Comparison of ENCODE assay signal across 12 cellular contexts in genomic region chr11:67731583-67731982, GRCh38. TPM values are rescaled to one million over a fixed set of nuclear protein-coding genes. Genes with fewer than 3 reads are reported as not detected.
DNase-seq lines count a peak whose midpoint lies in the region; ATAC-seq and TF ChIP-seq lines count a peak whose summit lies in the region.
"Had no signal": no experiment of that assay in that cellular context is flagged by ENCODE, and none has a peak within 500 bp of the region (broad histone marks: within the 10 kb centered on the region; RNA-seq: fewer than 3 reads in every experiment).

No MANE protein-coding gene starts in this region.

- H3K27me3 ChIP-seq in CD4-positive, CD25-positive, alpha-beta regulatory T cell (ENCODE audit: control insufficient read depth, insufficient read depth, low read length), result no peaks in the 10 kb centered on the region
- H3K27me3 ChIP-seq in SK-N-SH (ENCODE audit: insufficient read depth) (no peaks in the 10 kb centered on the region), dorsolateral prefrontal cortex (peaks cover 0 to 18% (median 4%) of the 10 kb centered on the region in 45 donors)

- no peaks in the 10 kb centered on the region for H3F3A ChIP-seq in SK-N-SH (replicated peaks; ENCODE audit: insufficient read depth)

- WGBS in SK-N-SH (ENCODE audit: low lambda C conversion rate), result 6% methylated on average over 8 of the region's 14 CpGs

- H3K27ac Mint-ChIP-seq in CD4-positive, CD25-positive, alpha-beta regulatory T cell, result peak overlapping the region in 1 of 3 donors; percentile 81
- H3K27ac Mint-ChIP-seq in naive B cell, result peak overlapping the region in 2 of 6 donors; percentile 52 to 88

- POLR2A ChIA-PET in SK-N-SH (lab: Yijun Ruan, JAX), result no interaction called here

- no peak overlapping the region; the same call in 1 of the 2 replicates for H2AFZ ChIP-seq in SK-N-SH (ENCODE audit: low read depth)

- DNase-seq in CD4-positive, CD25-positive, alpha-beta regulatory T cell, result no peak
- DNase-seq in DMS114 treated with DMSO at 0.1 percent for 48 hours (lab: John Stamatoyannopoulos, UW; ENCODE audit: unreplicated experiment), result peak; percentile 60
- DNase-seq in SK-N-SH, result peak; percentile 34
- no peak for DNase-seq in naive B cell
- DNase-seq in dorsolateral prefrontal cortex, result no peak
- no peak for DNase-seq in COR-L47 (lab: John Stamatoyannopoulos, UW)
- DNase-seq: heart left ventricle, IMR-90, uterus had no signal

- no peaks in the 10 kb centered on the region for H3K9me2 ChIP-seq in SK-N-SH

- H3K4me1 ChIP-seq in CD4-positive, CD25-positive, alpha-beta regulatory T cell (ENCODE audit: control insufficient read depth, insufficient read depth, low read length, poor library complexity, severe bottlenecking), result peaks cover 5% of the 10 kb centered on the region
- H3K4me1 ChIP-seq in SK-N-SH (ENCODE audit: control insufficient read depth in 1 of 2, insufficient read depth in 2 of 2, low read depth in 1 of 2, low read length in 1 of 2), result no peaks in the 10 kb centered on the region
- H3K4me1 ChIP-seq: SJSA1, uterus had no signal

- TF ChIP-seq RAD21 in SK-N-SH (IDR thresholded peaks at IDR 0.05; ENCODE audit: low read length), result no peak

- H3K4me2 ChIP-seq in SK-N-SH, result peak overlapping the region; percentile 90

- no peaks in the 10 kb centered on the region for H3K9me3 ChIP-seq in CD4-positive, CD25-positive, alpha-beta regulatory T cell (ENCODE audit: control insufficient read depth in 2 of 2, low read length in 2 of 2)
- H3K9me3 ChIP-seq in SK-N-SH, result no peaks in the 10 kb centered on the region
- H3K9me3 ChIP-seq: heart left ventricle, SJSA1, uterus had no signal

- H3K4me1 Mint-ChIP-seq in CD4-positive, CD25-positive, alpha-beta regulatory T cell, result peaks cover 0 to 18% (median 9%) of the 10 kb centered on the region in 4 donors
- peaks cover 15 to 23% (median 22%) of the 10 kb centered on the region in 3 donors for H3K4me1 Mint-ChIP-seq in naive B cell

- H3K79me2 ChIP-seq in SK-N-SH (ENCODE audit: insufficient read depth), result no peaks in the 10 kb centered on the region

- TF ChIP-seq EP300 in SK-N-SH (IDR thresholded peaks at IDR 0.05; ENCODE audit: borderline replicate concordance in 1 of 2, low read depth in 1 of 2, low read length in 1 of 2), result no peak

- peaks cover 0 to 1% (median 0%) of the 10 kb centered on the region in 7 donors for H3K9me3 Mint-ChIP-seq in CD4-positive, CD25-positive, alpha-beta regulatory T cell
- H3K9me3 Mint-ChIP-seq in naive B cell, result peaks cover 0 to 3% (median 0%) of the 10 kb centered on the region in 7 donors

- H4K20me1 ChIP-seq in SK-N-SH (ENCODE audit: insufficient read depth), result no peaks in the 10 kb centered on the region

- H3K4me3 Mint-ChIP-seq in CD4-positive, CD25-positive, alpha-beta regulatory T cell, result peak overlapping the region in 3 of 4 donors; percentile 50 to 81 (median 66)
- peak overlapping the region; percentile 51 to 90 (median 83) for H3K4me3 Mint-ChIP-seq in naive B cell

- TF ChIP-seq CTCF in SK-N-SH (IDR thresholded peaks at IDR 0.05), result no peak
- no peak for TF ChIP-seq CTCF in dorsolateral prefrontal cortex (IDR thresholded peaks at IDR 0.05 in 54 of 56, conservative IDR thresholded peaks at IDR 0.05 in 2 of 56; ENCODE audit: low read depth in 1 of 56, partially characterized antibody in 56 of 56)

- no peak overlapping the region for H3K27ac ChIP-seq in CD4-positive, CD25-positive, alpha-beta regulatory T cell (ENCODE audit: insufficient read depth, low read length, poor library complexity, severe bottlenecking)
- H3K27ac ChIP-seq in SK-N-SH (ENCODE audit: low read depth in 2 of 2, low read length in 1 of 2), result no peak overlapping the region; a peak in 1 of 4 replicates
- no peak overlapping the region for H3K27ac ChIP-seq in dorsolateral prefrontal cortex
- H3K27ac ChIP-seq: heart left ventricle, SJSA1, uterus had no signal

- no peak overlapping the region; the same call in 1 of the 2 replicates for H3K9ac ChIP-seq in SK-N-SH

- no peak for ATAC-seq in CD4-positive, CD25-positive, alpha-beta regulatory T cell (ENCODE audit: low read depth in 2 of 2)
- ATAC-seq in naive B cell (ENCODE audit: low read depth in 2 of 2) (peak; percentile 4 to 21), HG02571 (IDR thresholded peaks at IDR 0.05; ENCODE audit: unreplicated experiment) (no peak)
- ATAC-seq: heart left ventricle, right cardiac atrium had no signal

- no peaks in the 10 kb centered on the region for H3K36me3 Mint-ChIP-seq in CD4-positive, CD25-positive, alpha-beta regulatory T cell
- H3K36me3 Mint-ChIP-seq in naive B cell, result no peaks in the 10 kb centered on the region

- intact Hi-C loops in dorsolateral prefrontal cortex (cut with DNase I), result no loop called here

- H3K36me3 ChIP-seq in CD4-positive, CD25-positive, alpha-beta regulatory T cell (ENCODE audit: control insufficient read depth, insufficient read depth, low read length), result no peaks in the 10 kb centered on the region
- H3K36me3 ChIP-seq in SK-N-SH (replicated peaks in 1 of 2; ENCODE audit: control insufficient read depth in 1 of 2, insufficient read depth in 2 of 2, low read length in 1 of 2), result no peaks in the 10 kb centered on the region
- H3K36me3 ChIP-seq: heart left ventricle, SJSA1, uterus had no signal

- peaks cover 25% of the 10 kb centered on the region for H3K27me3 Mint-ChIP-seq in CD4-positive, CD25-positive, alpha-beta regulatory T cell
- H3K27me3 Mint-ChIP-seq in naive B cell, result peaks cover 35 to 43% (median 35%) of the 10 kb centered on the region in 3 donors

- H3K4me3 ChIP-seq in CD4-positive, CD25-positive, alpha-beta regulatory T cell (ENCODE audit: low read depth, low read length), result no peak overlapping the region
- peak overlapping the region; percentile 54 to 56 for H3K4me3 ChIP-seq in SK-N-SH (ENCODE audit: low read depth in 2 of 2, low read length in 1 of 2)
- H3K4me3 ChIP-seq in dorsolateral prefrontal cortex, result peak overlapping the region in 26 of 59 donors; percentile 9 to 56 (median 39)
- H3K4me3 ChIP-seq: SJSA1, uterus had no signal

- CTCF ChIA-PET in SK-N-SH (lab: Yijun Ruan, JAX), result no interaction called here

TF ChIP-seq in SK-N-SH, 30 proteins besides CTCF, POLR2A, EP300 and RAD21 (continues in another document):
- no peak for TF ChIP-seq JUND (IDR thresholded peaks at IDR 0.05)
- no peak for TF ChIP-seq EZH2phosphoT487 (IDR thresholded peaks at IDR 0.05; ENCODE audit: borderline replicate concordance, low read depth)
- TF ChIP-seq TAF1 (IDR thresholded peaks at IDR 0.05; ENCODE audit: borderline replicate concordance, low read depth, low read length), result no peak
- no peak for TF ChIP-seq FOSL2 (IDR thresholded peaks at IDR 0.05; ENCODE audit: borderline replicate concordance, low read depth)
- no peak for TF ChIP-seq GABPA (IDR thresholded peaks at IDR 0.05; ENCODE audit: low read depth)
- no peak for TF ChIP-seq USF2 (IDR thresholded peaks at IDR 0.05; ENCODE audit: borderline replicate concordance, low read depth, low read length)
- no peak for TF ChIP-seq TCF12 (IDR thresholded peaks at IDR 0.05)
- no peak for TF ChIP-seq SMC3 (IDR thresholded peaks at IDR 0.05; ENCODE audit: low read depth, low read length)
- no peak for TF ChIP-seq REST (IDR thresholded peaks at IDR 0.05; ENCODE audit: low read depth, low read length)
- TF ChIP-seq FOXM1 (IDR thresholded peaks at IDR 0.05; ENCODE audit: low read depth), result no peak
- no peak for TF ChIP-seq MXI1 (IDR thresholded peaks at IDR 0.05; ENCODE audit: low read depth, low read length)
- TF ChIP-seq MAX (IDR thresholded peaks at IDR 0.05; ENCODE audit: low read depth), result no peak
- no peak for TF ChIP-seq NFIC (IDR thresholded peaks at IDR 0.05; ENCODE audit: borderline replicate concordance)
- no peak for TF ChIP-seq ELF1 (IDR thresholded peaks at IDR 0.05)

RNA-seq across cellular contexts. Expression of gene ALDH3B2, which starts 57.2 kb away (rescaled TPM):
- total RNA-seq in CD4-positive, CD25-positive, alpha-beta regulatory T cell, result not detected
- polyA plus RNA-seq in CD4-positive, CD25-positive, alpha-beta regulatory T cell, result not detected
- polyA plus RNA-seq in SK-N-SH (2012; rRNA removed) (not detected in 2 replicates), naive B cell (ENCODE audit: low read depth in 6 of 6) (1 to 10 TPM in 2 of 6 donors, under 1 TPM in 1, not detected in 3; 0.30 to 2.4 (median 1.1) TPM)
- polyA plus RNA-seq in SK-N-SH (2012; cell fraction: cytosol; rRNA removed), result not detected in 2 replicates
- polyA plus RNA-seq in SK-N-SH (2012; cell fraction: nucleus; rRNA removed), result not detected in 2 replicates
- total RNA-seq in dorsolateral prefrontal cortex, result not detected
- total RNA-seq: heart left ventricle, IMR-90, right cardiac atrium, SJSA1 had no signal
- polyA plus RNA-seq: heart left ventricle, IMR-90, right cardiac atrium had no signal

Comparison
In these comparisons a context has a peak if more than half of its experiments do, and no peak if none do; other contexts are left out.
1. ATAC-seq: peak in naive B cell (2 of 2); none in CD4-positive, CD25-positive, alpha-beta regulatory T cell (0 of 2) and HG02571 (single experiment).
2. DNase-seq: peak in DMS114 treated with DMSO at 0.1 percent for 48 hours (single experiment) and SK-N-SH (single experiment); none in CD4-positive, CD25-positive, alpha-beta regulatory T cell (0 of 3), naive B cell (single experiment), dorsolateral prefrontal cortex (0 of 10) and COR-L47 (single experiment).